ENCODE assay signal across 16 cellular contexts in genomic region chr2:88641330-88641729, GRCh38. TPM values are rescaled to one million over a fixed set of nuclear protein-coding genes. Genes with fewer than 3 reads are reported as not detected.
DNase-seq lines count a peak whose midpoint lies in the region; ATAC-seq and TF ChIP-seq lines count a peak whose summit lies in the region.
"Had no signal": no experiment of that assay in that cellular context is flagged by ENCODE, and none has a peak within 500 bp of the region (broad histone marks: within the 10 kb centered on the region; RNA-seq: fewer than 3 reads in every experiment).

No MANE protein-coding gene starts in this region.

- H3T11ph ChIP-seq in H9 (ENCODE audit: low read length), result no peak overlapping the region

- no peak overlapping the region for H2AFZ ChIP-seq in H9 (ENCODE audit: low read length)
- no peak overlapping the region for H2AFZ ChIP-seq in neuronal stem cell (ENCODE audit: low read length)

- H2BK120ac ChIP-seq in H9 (ENCODE audit: low read depth, low read length, poor library complexity, severe bottlenecking), result no peak overlapping the region
- no peak overlapping the region for H2BK120ac ChIP-seq in neuronal stem cell (ENCODE audit: low read depth, low read length)

- H3K4me2 ChIP-seq in H9 (ENCODE audit: insufficient read depth, insufficient read length, low read length) (no peak overlapping the region), neuronal stem cell (ENCODE audit: insufficient read depth, low read length, poor library complexity, severe bottlenecking) (no peak overlapping the region)

- peak overlapping the region; percentile 3; the same call in 1 of the 2 replicates for H3K14ac ChIP-seq in H9 (ENCODE audit: insufficient read depth, low read length)
- peak overlapping the region; percentile 97 for H3K14ac ChIP-seq in neuronal stem cell (ENCODE audit: low read length)

- H3K36me3 ChIP-seq in neuronal stem cell (replicated peaks in 1 of 2; ENCODE audit: control insufficient read depth in 2 of 2, insufficient read depth in 2 of 2, low read length in 2 of 2), result no peaks in the 10 kb centered on the region

- H2BK5ac ChIP-seq in H9 (ENCODE audit: insufficient read length, low read length), result no peak overlapping the region
- H2BK5ac ChIP-seq in neuronal stem cell (ENCODE audit: low read length), result no peak overlapping the region

- H2BK15ac ChIP-seq in H9 (ENCODE audit: low read depth, low read length) (no peak overlapping the region), neuronal stem cell (ENCODE audit: low read length) (peak overlapping the region; percentile 58)

- peaks cover 50% of the 10 kb centered on the region for H3K4me1 Mint-ChIP-seq in activated naive CD4-positive, alpha-beta T cell treated with anti-CD3 and anti-CD28 coated beads, Interleukin-2, amount 10 ng/mL, durations not matched to agents 7 days and 5 days
- peaks cover 21 to 22% of the 10 kb centered on the region in 2 experiments for H3K4me1 Mint-ChIP-seq in H9
- peaks cover 41 to 59% of the 10 kb centered on the region in 2 donors for H3K4me1 Mint-ChIP-seq in immature natural killer cell
- H3K4me1 Mint-ChIP-seq: B cell, CD14-positive monocyte had no signal

- H3K18ac ChIP-seq in H9 (ENCODE audit: insufficient read length, low read depth, low read length) (no peak overlapping the region), neuronal stem cell (ENCODE audit: low read length) (peak overlapping the region; percentile 65)

- CTCF ChIA-PET in activated naive CD4-positive, alpha-beta T cell treated with anti-CD3 and anti-CD28 coated beads, Interleukin-2, amount 10 ng/mL, durations not matched to agents 7 days and 5 days (lab: Charles Lee), result interaction anchor here (1.6 kb wide), 1 partner anchor 30 kb away, joined by 4 read pairs; no protein-coding TSS in a partner anchor

- no peak overlapping the region for H2BK20ac ChIP-seq in H9 (ENCODE audit: low read depth, low read length, poor library complexity, severe bottlenecking)

- H3K9me3 ChIP-seq in H9 (ENCODE audit: control insufficient read depth, low read depth, low read length) (no peaks in the 10 kb centered on the region), neuronal stem cell (replicated peaks in 1 of 2; ENCODE audit: control insufficient read depth in 2 of 2, insufficient read depth in 1 of 2, low read depth in 1 of 2, low read length in 2 of 2) (no peaks in the 10 kb centered on the region)

- H4K91ac ChIP-seq in H9 (ENCODE audit: insufficient read length, low read depth, low read length) (no peak overlapping the region), neuronal stem cell (ENCODE audit: low read depth, low read length, poor library complexity) (no peak overlapping the region)

- H3K36me3 Mint-ChIP-seq in activated naive CD4-positive, alpha-beta T cell treated with anti-CD3 and anti-CD28 coated beads, Interleukin-2, amount 10 ng/mL, durations not matched to agents 7 days and 5 days, result peaks cover 7% of the 10 kb centered on the region
- H3K36me3 Mint-ChIP-seq in H9 (ENCODE audit: insufficient read depth in 1 of 3, low read depth in 3 of 3) (peaks cover 0 to 3% (median 0%) of the 10 kb centered on the region in 3 experiments; a peak in 1 of 7 replicates), immature natural killer cell (peaks cover 5% of the 10 kb centered on the region in 3 donors)
- H3K36me3 Mint-ChIP-seq: CD14-positive monocyte; CD8-positive, alpha-beta T cell had no signal

- peak overlapping the region; percentile 51 for H3K27ac Mint-ChIP-seq in activated naive CD4-positive, alpha-beta T cell treated with anti-CD3 and anti-CD28 coated beads, Interleukin-2, amount 10 ng/mL, durations not matched to agents 7 days and 5 days
- H3K27ac Mint-ChIP-seq in H9, result no peak overlapping the region; a peak in 1 of 7 replicates
- peak overlapping the region in 1 of 6 donors; percentile 11 for H3K27ac Mint-ChIP-seq in immature natural killer cell
- H3K27ac Mint-ChIP-seq: B cell; CD14-positive monocyte; CD8-positive, alpha-beta T cell had no signal

- H3K23ac ChIP-seq in H9 (ENCODE audit: insufficient read length, low read depth, low read length) (no peak overlapping the region), neuronal stem cell (ENCODE audit: low read depth, low read length, poor library complexity) (no peak overlapping the region)

- H3K9ac ChIP-seq in H9 (ENCODE audit: extremely low read depth, insufficient read length, low read length), result no peak overlapping the region
- H3K9ac ChIP-seq in neuronal stem cell (ENCODE audit: low read depth, low read length, poor library complexity), result no peak overlapping the region

- H3K27ac ChIP-seq in H9 (ENCODE audit: insufficient read length, low read depth, low read length), result no peak overlapping the region
- no peak overlapping the region for H3K27ac ChIP-seq in neuronal stem cell (replicated peaks; ENCODE audit: low read length)

- no peak overlapping the region for H4K5ac ChIP-seq in H9 (ENCODE audit: insufficient read length, low read depth, low read length)

- H4K8ac ChIP-seq in H9 (replicated peaks; ENCODE audit: insufficient read length, low read depth, low read length) (no peak overlapping the region), neuronal stem cell (ENCODE audit: low read depth, low read length) (peak overlapping the region; percentile 7)

- H3K4me3 ChIP-seq in neuronal stem cell (ENCODE audit: low read length in 2 of 2), result no peak overlapping the region
- H3K4me3 ChIP-seq: K562 had no signal

- H3K4ac ChIP-seq in H9 (ENCODE audit: low read depth, low read length) (no peak overlapping the region), neuronal stem cell (ENCODE audit: low read length) (no peak overlapping the region)

- H2AK5ac ChIP-seq in H9 (ENCODE audit: insufficient read length, low read length) (no peak overlapping the region), neuronal stem cell (ENCODE audit: low read depth, low read length) (peak overlapping the region; percentile 81)

- no peak overlapping the region for H3K56ac ChIP-seq in H9 (ENCODE audit: insufficient read length, low read depth, low read length)

- no peak overlapping the region for H3K4me3 Mint-ChIP-seq in activated naive CD4-positive, alpha-beta T cell treated with anti-CD3 and anti-CD28 coated beads, Interleukin-2, amount 10 ng/mL, durations not matched to agents 7 days and 5 days
- H3K4me3 Mint-ChIP-seq in H9 (no peak overlapping the region), immature natural killer cell (no peak overlapping the region)
- H3K4me3 Mint-ChIP-seq: B cell; CD14-positive monocyte; CD8-positive, alpha-beta T cell had no signal

- no peaks in the 10 kb centered on the region for H4K20me1 ChIP-seq in H9 (ENCODE audit: control insufficient read depth, insufficient read depth, insufficient read length)

- H2BK12ac ChIP-seq in H9 (ENCODE audit: insufficient read length, low read depth, low read length) (no peak overlapping the region), neuronal stem cell (ENCODE audit: low read length) (peak overlapping the region; percentile 73)

- H3K79me1 ChIP-seq in H9 (ENCODE audit: insufficient read depth, low read depth, low read length, poor library complexity, severe bottlenecking) (no peaks in the 10 kb centered on the region), neuronal stem cell (ENCODE audit: low read depth, low read length) (no peaks in the 10 kb centered on the region)

- WGBS in H9 (ENCODE audit: extremely low coverage, insufficient read length, low lambda C conversion rate), result no CpG with 5 or more reads among the region's 7 CpGs
- no CpG with 5 or more reads among the region's 7 CpGs for WGBS in neuronal stem cell (ENCODE audit: extremely low coverage in 2 of 2, insufficient read length in 2 of 2, insufficient replicate concordance in 1 of 2), 2 donors

- DNase-seq in activated naive CD4-positive, alpha-beta T cell treated with anti-CD3 and anti-CD28 coated beads, Interleukin-2, amount 10 ng/mL, durations not matched to agents 7 days and 5 days, result no peak
- DNase-seq in activated naive CD4-positive, alpha-beta T cell (lab: John Stamatoyannopoulos, UW), result no peak
- DNase-seq in H9 (no peak), immature natural killer cell (peak in 2 of 3 donors; percentile 11 to 20), neuronal stem cell (ENCODE audit: low spot score) (no peak), NCI-H524 treated with DMSO at 0.1 percent for 48 hours (lab: John Stamatoyannopoulos, UW) (no peak), NCI-H1694 treated with DMSO at 0.1 percent for 48 hours (lab: John Stamatoyannopoulos, UW) (no peak)
- DNase-seq: CD8-positive, alpha-beta T cell; COR-L47; DMS153; DMS79 treated with DMSO at 0.1 percent for 48 hours; EL had no signal

- peaks cover 14% of the 10 kb centered on the region for H3K9me3 Mint-ChIP-seq in activated naive CD4-positive, alpha-beta T cell treated with anti-CD3 and anti-CD28 coated beads, Interleukin-2, amount 10 ng/mL, durations not matched to agents 7 days and 5 days
- H3K9me3 Mint-ChIP-seq in H9 (peaks cover 0 to 3% of the 10 kb centered on the region in 2 experiments; a peak in 3 of 5 replicates), immature natural killer cell (peaks cover 3 to 13% (median 7%) of the 10 kb centered on the region in 6 donors)

- H3K23me2 ChIP-seq in H9 (ENCODE audit: insufficient read length, low read depth, low read length, poor library complexity, severe bottlenecking), result no peaks in the 10 kb centered on the region

- peaks cover 34% of the 10 kb centered on the region for H3K27me3 Mint-ChIP-seq in activated naive CD4-positive, alpha-beta T cell treated with anti-CD3 and anti-CD28 coated beads, Interleukin-2, amount 10 ng/mL, durations not matched to agents 7 days and 5 days
- peaks cover 2% of the 10 kb centered on the region; the same call in 1 of the 2 replicates for H3K27me3 Mint-ChIP-seq in H9 (ENCODE audit: low read depth)
- H3K27me3 Mint-ChIP-seq in immature natural killer cell (ENCODE audit: low read depth in 3 of 3), result peaks cover 0 to 10% (median 0%) of the 10 kb centered on the region in 3 donors

- H3K4me1 ChIP-seq in H9 (ENCODE audit: insufficient read depth, low read length) (peaks cover 3% of the 10 kb centered on the region; the same call in 1 of the 2 replicates), neuronal stem cell (ENCODE audit: control insufficient read depth in 2 of 2, insufficient read depth in 1 of 2, low read depth in 1 of 2, low read length in 2 of 2) (no peaks in the 10 kb centered on the region)

- ATAC-seq in HG02759 (IDR thresholded peaks at IDR 0.05; ENCODE audit: unreplicated experiment), result no peak
- ATAC-seq: CD8-positive, alpha-beta T cell; K562 had no signal

- H3K27me3 ChIP-seq in H9 (ENCODE audit: insufficient read depth, low read length) (no peaks in the 10 kb centered on the region), neuronal stem cell (ENCODE audit: control insufficient read depth in 3 of 3, insufficient read depth in 3 of 3, low read depth in 1 of 3, low read length in 3 of 3) (no peaks in the 10 kb centered on the region)

- H3K79me2 ChIP-seq in H9 (ENCODE audit: insufficient read depth, low read length), result no peaks in the 10 kb centered on the region

- no peak for TF ChIP-seq CTCF in H9 (conservative IDR thresholded peaks at IDR 0.05)

RNA-seq across cellular contexts. Expression of gene EIF2AK3, which starts 14.1 kb away (rescaled TPM):
- 17.9 and 19.3 TPM in 2 replicates for total RNA-seq in H9 (2021)
- 10 to 100 TPM in 1 of 3 donors, 1 to 10 TPM in 2; 3.5 to 14.2 (median 4.4) TPM for polyA plus RNA-seq in immature natural killer cell
- 10.9 TPM for polyA plus RNA-seq in neuronal stem cell (2013, experiment 1 of 2)
- polyA plus RNA-seq in neuronal stem cell (2013, experiment 2 of 2), result 9.6 TPM

RNA-seq across cellular contexts. Expression of gene RPIA, which starts 50.1 kb away (rescaled TPM):
- total RNA-seq in H9 (2021), result 17.3 and 18.6 TPM in 2 replicates
- 10 to 100 TPM; 32.5 to 48.9 (median 46.2) TPM for polyA plus RNA-seq in immature natural killer cell
- polyA plus RNA-seq in neuronal stem cell (2013, experiment 1 of 2), result 21.1 TPM
- 20.5 TPM for polyA plus RNA-seq in neuronal stem cell (2013, experiment 2 of 2)

Comparison
In these comparisons a context has a peak if more than half of its experiments do, and no peak if none do; other contexts are left out.
1. DNase-seq: peak in immature natural killer cell (2 of 3); none in activated naive CD4-positive, alpha-beta T cell treated with anti-CD3 and anti-CD28 coated beads, Interleukin-2, amount 10 ng/mL, durations not matched to agents 7 days and 5 days (single experiment), activated naive CD4-positive, alpha-beta T cell (0 of 4), H9 (single experiment), neuronal stem cell (single experiment), NCI-H524 treated with DMSO at 0.1 percent for 48 hours (single experiment) and NCI-H1694 treated with DMSO at 0.1 percent for 48 hours (single experiment).